Comparison of ENCODE assay signal across 29 cellular contexts in the genomic region with DNA sequence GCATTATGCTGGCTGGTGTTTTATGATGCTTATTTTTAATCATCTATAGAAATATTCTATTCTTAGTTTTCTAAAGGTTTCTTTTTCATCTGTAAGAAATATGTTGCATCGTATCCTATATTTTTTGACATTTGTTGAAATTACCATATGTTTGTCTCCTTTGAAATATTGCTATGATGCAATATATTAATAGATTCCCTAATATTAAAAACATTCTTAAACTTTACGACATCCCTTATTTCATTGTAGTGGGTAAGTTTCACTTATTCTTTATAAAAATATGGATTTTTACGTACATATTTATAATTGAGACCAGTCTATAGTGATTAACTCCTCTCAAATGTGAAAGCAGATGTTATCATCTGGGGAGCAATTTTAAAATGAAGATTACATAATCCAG.
"Had no signal": no experiment of that assay in that cellular context is flagged by ENCODE, and none has a peak within 500 bp of the region (broad histone marks: within the 10 kb centered on the region; RNA-seq: fewer than 3 reads in every experiment).

No MANE protein-coding gene starts in this region.

- H3K4me3 Mint-ChIP-seq: stimulated activated effector memory CD8-positive, alpha-beta T cell treated with anti-CD3 and anti-CD28 coated beads, Interleukin-12 subunit alpha, Interleukin-12 subunit beta, amount 100 ng/mL, for 72 hours; stimulated activated memory B cell treated with anti-CD40 and anti-IgM and Interleukin-4, amounts not matched to agents 10 μg/mL and 1 μg/mL and 100 μg/mL, for 72 hours; stimulated activated naive B cell treated with anti-CD40 and anti-IgM and Interleukin-4, amounts not matched to agents 10 μg/mL and 1 μg/mL and 100 μg/mL, for 72 hours; stimulated activated naive CD8-positive, alpha-beta T cell treated with anti-CD3 and anti-CD28 coated beads, Interleukin-15, amount 100 ng/mL, for 72 hours; stimulated activated naive CD8-positive, alpha-beta T cell treated with anti-CD3 and anti-CD28 coated beads, Interleukin-15, Interleukin-2, amounts not matched to agents 100 ng/mL and 50 ng/mL, for 24 hours; type B pancreatic cell had no signal

- H3K9me3 Mint-ChIP-seq: stimulated activated effector memory CD8-positive, alpha-beta T cell treated with anti-CD3 and anti-CD28 coated beads, Interleukin-12 subunit alpha, Interleukin-12 subunit beta, amount 100 ng/mL, for 72 hours; stimulated activated memory B cell treated with anti-CD40 and anti-IgM and Interleukin-4, amounts not matched to agents 10 μg/mL and 1 μg/mL and 100 μg/mL, for 72 hours; stimulated activated naive B cell treated with anti-CD40 and anti-IgM and Interleukin-4, amounts not matched to agents 10 μg/mL and 1 μg/mL and 100 μg/mL, for 72 hours; stimulated activated naive CD8-positive, alpha-beta T cell treated with anti-CD3 and anti-CD28 coated beads, Interleukin-15, Interleukin-2, amounts not matched to agents 100 ng/mL and 50 ng/mL, for 24 hours; type B pancreatic cell had no signal

- ATAC-seq: stimulated activated effector memory CD8-positive, alpha-beta T cell treated with anti-CD3 and anti-CD28 coated beads, Interleukin-12 subunit alpha, Interleukin-12 subunit beta, amount 100 ng/mL, for 72 hours; stimulated activated memory B cell treated with anti-CD40 and anti-IgM and Interleukin-4, amounts not matched to agents 10 μg/mL and 1 μg/mL and 100 μg/mL, for 72 hours; stimulated activated naive B cell treated with anti-CD40 and anti-IgM and Interleukin-4, amounts not matched to agents 10 μg/mL and 1 μg/mL and 100 μg/mL, for 72 hours; stimulated activated naive CD8-positive, alpha-beta T cell treated with anti-CD3 and anti-CD28 coated beads, Interleukin-15, amount 100 ng/mL, for 72 hours; stimulated activated naive CD8-positive, alpha-beta T cell treated with anti-CD3 and anti-CD28 coated beads, Interleukin-15, Interleukin-2, amounts not matched to agents 100 U/mL and 50 U/mL, for 24 hours; upper lobe of right lung had no signal

- H3K27ac Mint-ChIP-seq: stimulated activated effector memory CD8-positive, alpha-beta T cell treated with anti-CD3 and anti-CD28 coated beads, Interleukin-12 subunit alpha, Interleukin-12 subunit beta, amount 100 ng/mL, for 72 hours; stimulated activated memory B cell treated with anti-CD40 and anti-IgM and Interleukin-4, amounts not matched to agents 10 μg/mL and 1 μg/mL and 100 μg/mL, for 72 hours; stimulated activated naive B cell treated with anti-CD40 and anti-IgM and Interleukin-4, amounts not matched to agents 10 μg/mL and 1 μg/mL and 100 μg/mL, for 72 hours; stimulated activated naive CD8-positive, alpha-beta T cell treated with anti-CD3 and anti-CD28 coated beads, Interleukin-15, amount 100 ng/mL, for 72 hours; stimulated activated naive CD8-positive, alpha-beta T cell treated with anti-CD3 and anti-CD28 coated beads, Interleukin-15, Interleukin-2, amounts not matched to agents 100 ng/mL and 50 ng/mL, for 24 hours; type B pancreatic cell had no signal

- H3K27me3 ChIP-seq: suprapubic skin, testis, thyroid gland, tibial artery, tibial nerve, transverse colon, upper lobe of left lung, upper lobe of right lung, uterus, vagina had no signal

- H3K36me3 Mint-ChIP-seq: stimulated activated effector memory CD8-positive, alpha-beta T cell treated with anti-CD3 and anti-CD28 coated beads, Interleukin-12 subunit alpha, Interleukin-12 subunit beta, amount 100 ng/mL, for 72 hours; stimulated activated memory B cell treated with anti-CD40 and anti-IgM and Interleukin-4, amounts not matched to agents 10 μg/mL and 1 μg/mL and 100 μg/mL, for 72 hours; type B pancreatic cell had no signal

- H3K36me3 ChIP-seq: stomach, suprapubic skin, thoracic aorta, thyroid gland, tibial artery, tibial nerve, transverse colon, upper lobe of left lung, upper lobe of right lung, uterus, vagina had no signal

- H3K9me3 ChIP-seq: stomach, suprapubic skin, testis, thoracic aorta, thyroid gland, tibial artery, tibial nerve, transverse colon, upper lobe of left lung, upper lobe of right lung, uterus, vagina had no signal

- FAIRE-seq: urothelium cell line had no signal

- H3K4me3 ChIP-seq: stomach, suprapubic skin, testis, thoracic aorta, thyroid gland, tibial artery, tibial nerve, transverse colon, upper lobe of left lung, upper lobe of right lung, uterus, vagina had no signal

- H3K27me3 Mint-ChIP-seq: stimulated activated memory B cell treated with anti-CD40 and anti-IgM and Interleukin-4, amounts not matched to agents 10 μg/mL and 1 μg/mL and 100 μg/mL, for 72 hours; stimulated activated naive B cell treated with anti-CD40 and anti-IgM and Interleukin-4, amounts not matched to agents 10 μg/mL and 1 μg/mL and 100 μg/mL, for 72 hours; stimulated activated naive CD8-positive, alpha-beta T cell treated with anti-CD3 and anti-CD28 coated beads, Interleukin-15, Interleukin-2, amounts not matched to agents 100 ng/mL and 50 ng/mL, for 24 hours; type B pancreatic cell had no signal

- DNase-seq: stimulated activated CD4-positive, alpha-beta T cell treated with anti-CD3 and anti-CD28 coated beads, Interleukin-2, amount 100 ng/mL, for 48 hours; stimulated activated CD4-positive, alpha-beta T cell treated with anti-CD3 and anti-CD28 coated beads, Interleukin-4, amount 100 ng/mL, for 1 hour; stimulated activated CD4-positive, alpha-beta T cell treated with anti-CD3 and anti-CD28 coated beads, Interleukin-4, amount 100 ng/mL, for 24 hours; stimulated activated CD4-positive, alpha-beta T cell treated with anti-CD3 and anti-CD28 coated beads, Interleukin-4, amount 100 ng/mL, for 4 hours; stimulated activated CD8-positive, alpha-beta memory T cell treated with anti-CD3 and anti-CD28 coated beads, Interleukin-4, amount 100 ng/mL, for 48 hours; stimulated activated naive B cell treated with anti-CD40 and anti-IgM and Interleukin-4, amounts not matched to agents 10 μg/mL and 1 μg/mL and 100 μg/mL, for 72 hours; stimulated activated naive CD4-positive, alpha-beta T cell; stimulated activated naive CD4-positive, alpha-beta T cell treated with Interleukin-2 at 50 U/mL for 16 hours; stimulated activated naive CD8-positive, alpha-beta T cell treated with anti-CD3 and anti-CD28 coated beads, Interleukin-15, amount 100 ng/mL, for 72 hours; stimulated activated naive CD8-positive, alpha-beta T cell treated with anti-CD3 and anti-CD28 coated beads, Interleukin-15, Interleukin-2, amounts not matched to agents 100 U/mL and 50 U/mL, for 24 hours; stomach; substantia nigra; testis; thyroid gland; tibial artery; transverse colon; trophoblast cell; upper lobe of left lung; upper lobe of right lung; uterus had no signal

- H3K4me1 ChIP-seq: stomach, suprapubic skin, thyroid gland, transverse colon, upper lobe of left lung, upper lobe of right lung had no signal

- H3K27ac ChIP-seq: stomach, suprapubic skin, testis, thoracic aorta, thyroid gland, tibial artery, tibial nerve, transverse colon, upper lobe of left lung, upper lobe of right lung, uterus, vagina had no signal
